ENCODE assay signal across 1 cellular context in genomic region chr13:73544175-73544574, GRCh38.
TF ChIP-seq lines count a peak whose summit lies in the region.

No MANE protein-coding gene starts in this region.

TF ChIP-seq in HCT116, 20 proteins besides CTCF, POLR2A, EP300 and RAD21 (continued from another document):
- TF ChIP-seq ELF1 (IDR thresholded peaks at IDR 0.05; ENCODE audit: borderline replicate concordance, low read depth) (no peak), JUND (IDR thresholded peaks at IDR 0.05) (no peak), POLR2AphosphoS5 (IDR thresholded peaks at IDR 0.05; ENCODE audit: low read depth, low read length) (no peak), ZNF274 (IDR thresholded peaks at IDR 0.05; ENCODE audit: low read depth, low read length) (no peak), SRF (IDR thresholded peaks at IDR 0.05; ENCODE audit: low read depth) (no peak), SP1 (IDR thresholded peaks at IDR 0.05; ENCODE audit: low read depth) (no peak), YY1 (IDR thresholded peaks at IDR 0.05; ENCODE audit: extremely low read depth, insufficient replicate concordance, low read depth, low read length) (no peak), ATF3 (IDR thresholded peaks at IDR 0.05) (no peak), TCF7L2 (IDR thresholded peaks at IDR 0.05; ENCODE audit: borderline replicate concordance, extremely low read depth, insufficient read depth, insufficient read length) (no peak), EZH2phosphoT487 (IDR thresholded peaks at IDR 0.05; ENCODE audit: borderline replicate concordance) (no peak)
